In the genomic region with DNA sequence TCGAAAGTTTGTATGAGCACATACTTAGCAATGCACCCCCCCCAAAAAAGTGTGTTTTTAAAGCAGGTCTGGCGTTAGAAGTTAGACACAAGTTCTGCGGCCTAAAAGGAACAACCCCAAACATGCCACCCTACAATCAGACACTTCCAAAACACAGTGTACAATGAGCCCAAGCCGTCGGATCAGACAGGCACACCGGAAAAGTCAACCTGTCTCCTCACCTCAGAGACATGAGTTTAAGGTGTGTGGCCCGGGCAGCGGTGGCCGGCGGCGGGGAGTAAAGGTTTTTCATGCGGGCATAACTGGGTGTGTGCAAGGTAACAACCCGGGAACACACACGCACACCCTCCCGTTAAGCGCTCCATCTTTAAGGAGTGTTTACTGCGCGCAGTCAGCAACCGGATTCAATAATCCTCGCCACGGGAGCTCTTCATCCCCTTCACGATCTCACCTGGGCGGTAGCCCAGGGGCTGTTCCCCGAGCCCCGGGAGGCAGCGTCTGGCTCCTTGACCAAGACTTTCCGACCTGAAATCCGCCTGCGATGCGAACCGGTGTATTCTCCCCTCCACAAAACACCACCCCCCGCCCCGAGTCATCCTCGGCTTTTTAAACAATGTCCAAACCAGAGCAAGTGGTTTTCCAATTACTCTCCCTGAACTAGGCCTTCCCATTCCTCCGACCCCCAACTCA, we compare ENCODE assay signal across 8 cellular contexts. TPM values are rescaled to one million over a fixed set of nuclear protein-coding genes. Genes with fewer than 3 reads are reported as not detected.
DNase-seq lines count a peak whose midpoint lies in the region; ATAC-seq and TF ChIP-seq lines count a peak whose summit lies in the region.
"Not testable (repeated sequence)": the region's sequence is repeated elsewhere in the genome, so short reads cannot be mapped to it uniquely, and the experiment has no call there.

No MANE protein-coding gene starts in this region.

- H3K27me3 ChIP-seq in iPS-18a (ENCODE audit: control insufficient read depth, insufficient read depth, low read length): not testable (repeated sequence)

- DNase-seq in DMS53 treated with DMSO at 0.1 percent for 48 hours (lab: John Stamatoyannopoulos, UW; ENCODE audit: unreplicated experiment): peak; percentile 2
- peak; percentile 61 for DNase-seq in NCI-H82 (lab: John Stamatoyannopoulos, UW)
- peak; percentile 63 for DNase-seq in activated CD8-positive, alpha-beta T cell treated with anti-CD3 and anti-CD28 coated beads for 36 hours
- DNase-seq in cardiac fibroblast (ENCODE audit: low read depth in 2 of 2): peak; percentile 12 to 49
- DNase-seq in pons (ENCODE audit: low spot score): peak; percentile 14
- DNase-seq in stimulated activated naive CD4-positive, alpha-beta T cell treated with Interleukin-2 at 50 U/mL for 16 hours (lab: John Stamatoyannopoulos, UW): peak; percentile 33

- intact Hi-C loops in activated CD8-positive, alpha-beta T cell treated with anti-CD3 and anti-CD28 coated beads for 36 hours (cut with micrococcal nuclease): not testable (repeated sequence)

- H3K27ac Mint-ChIP-seq in activated CD8-positive, alpha-beta T cell treated with anti-CD3 and anti-CD28 coated beads for 36 hours: peak overlapping the region; percentile 93

- H3K4me3 ChIP-seq in cardiac fibroblast (replicated peaks in 1 of 2; ENCODE audit: low read depth in 2 of 2, low read length in 2 of 2): peak overlapping the region; percentile 67 to 77
- peak overlapping the region; percentile 75 for H3K4me3 ChIP-seq in iPS-18a (ENCODE audit: low read length)

- H3K27me3 Mint-ChIP-seq in activated CD8-positive, alpha-beta T cell treated with anti-CD3 and anti-CD28 coated beads for 36 hours: not testable (repeated sequence)

- H3K27ac ChIP-seq in iPS-18a (ENCODE audit: low read length): not testable (repeated sequence)

- H3K9me3 Mint-ChIP-seq in activated CD8-positive, alpha-beta T cell treated with anti-CD3 and anti-CD28 coated beads for 36 hours: not testable (repeated sequence)

- H3K9me3 ChIP-seq in iPS-18a (ENCODE audit: control insufficient read depth, low read depth, low read length): not testable (repeated sequence)

- peak overlapping the region; percentile 48 for H3K9ac ChIP-seq in iPS-18a (ENCODE audit: low read length)

- not testable (repeated sequence) for H3K36me3 ChIP-seq in iPS-18a (ENCODE audit: control insufficient read depth, low read depth, low read length)

- not testable (repeated sequence) for H3K4me1 ChIP-seq in iPS-18a (ENCODE audit: control insufficient read depth, low read depth, low read length)

- not testable (repeated sequence) for H3K36me3 Mint-ChIP-seq in activated CD8-positive, alpha-beta T cell treated with anti-CD3 and anti-CD28 coated beads for 36 hours (ENCODE audit: low read depth)

- H3K4me1 Mint-ChIP-seq in activated CD8-positive, alpha-beta T cell treated with anti-CD3 and anti-CD28 coated beads for 36 hours (ENCODE audit: low read depth): peaks cover 33% of the 10 kb centered on the region

- POLR2A ChIA-PET in activated CD8-positive, alpha-beta T cell treated with anti-CD3 and anti-CD28 coated beads for 36 hours (lab: Charles Lee): interaction anchor here (0.6 to 1.9 kb wide), 8 partner anchors 12 to 161 kb away, joined by 3 to 16 read pairs (median 4); partner anchors contain the start of genes CEP95 and DDX5

- not testable (repeated sequence) for TF ChIP-seq CTCF in activated CD8-positive, alpha-beta T cell treated with anti-CD3 and anti-CD28 coated beads for 36 hours (IDR thresholded peaks at IDR 0.05); cardiac fibroblast (IDR thresholded peaks at IDR 0.05; ENCODE audit: low read depth, low read length)

- ATAC-seq in HG03064 (IDR thresholded peaks at IDR 0.05; ENCODE audit: low read depth, unreplicated experiment): peak; percentile 14
- peak; percentile 3 for ATAC-seq in activated CD8-positive, alpha-beta T cell treated with anti-CD3 and anti-CD28 coated beads for 36 hours

- peak overlapping the region; percentile 95 for H3K4me3 Mint-ChIP-seq in activated CD8-positive, alpha-beta T cell treated with anti-CD3 and anti-CD28 coated beads for 36 hours

- CTCF ChIA-PET in activated CD8-positive, alpha-beta T cell treated with anti-CD3 and anti-CD28 coated beads for 36 hours (lab: Charles Lee): interaction anchor here (1.2 to 1.3 kb wide), 2 partner anchors 12 to 170 kb away, joined by 4 to 5 read pairs; no protein-coding TSS in a partner anchor

RNA-seq across cellular contexts. Expression of gene SMURF2, which starts 0.9 kb away (rescaled TPM):
- 10 to 100 TPM; 13.8 to 13.9 TPM for total RNA-seq in activated CD8-positive, alpha-beta T cell treated with anti-CD3 and anti-CD28 coated beads for 36 hours

Comparison
In these comparisons a context has a peak if more than half of its experiments do, and no peak if none do; other contexts are left out.
1. DNase-seq: peak in every context shown above with its lines; median percentile 63 in activated CD8-positive, alpha-beta T cell treated with anti-CD3 and anti-CD28 coated beads for 36 hours; 61 in NCI-H82; 33 in stimulated activated naive CD4-positive, alpha-beta T cell treated with Interleukin-2 at 50 U/mL for 16 hours; 30 in cardiac fibroblast; 14 in pons; 2 in DMS53 treated with DMSO at 0.1 percent for 48 hours.